ENCODE assay signal across 8 cellular contexts in genomic region chr1:151989131-151989868, GRCh38. TPM values are rescaled to one million over a fixed set of nuclear protein-coding genes. Genes with fewer than 3 reads are reported as not detected.
DNase-seq lines count a peak whose midpoint lies in the region; ATAC-seq and TF ChIP-seq lines count a peak whose summit lies in the region.

No MANE protein-coding gene starts in this region.

- DNase-seq in ELR (ENCODE audit: low read depth) (peak; percentile 93), myocyte (ENCODE audit: low read depth) (peak; percentile 84), GM19240 (ENCODE audit: insufficient read length, low spot score) (no peak), D341Med (ENCODE audit: low spot score) (no peak)
- no peak for DNase-seq in central memory CD8-positive, alpha-beta T cell (ENCODE audit: low spot score in 2 of 2)

- peak overlapping the region; percentile 44 for H3K4me3 Mint-ChIP-seq in central memory CD8-positive, alpha-beta T cell

- no peaks in the 10 kb centered on the region for H3K9me3 Mint-ChIP-seq in central memory CD8-positive, alpha-beta T cell

- H3K27ac Mint-ChIP-seq in central memory CD8-positive, alpha-beta T cell (ENCODE audit: low read depth), result peak overlapping the region; percentile 73

- no peaks in the 10 kb centered on the region for H3K27me3 Mint-ChIP-seq in central memory CD8-positive, alpha-beta T cell

- ATAC-seq in SK-N-SH treated with all-trans-retinoic acid at 6 μM for 48 hours (peak; percentile 54), GM21447 (IDR thresholded peaks at IDR 0.05; ENCODE audit: unreplicated experiment) (no peak), HG03565 (IDR thresholded peaks at IDR 0.05; ENCODE audit: unreplicated experiment) (no peak)
- no peak for ATAC-seq in central memory CD8-positive, alpha-beta T cell (replicated peaks; ENCODE audit: extremely low read depth, poor library complexity, severe bottlenecking)

- H3K36me3 Mint-ChIP-seq in central memory CD8-positive, alpha-beta T cell (ENCODE audit: insufficient read depth), result peaks cover 38% of the 10 kb centered on the region

- H3K4me1 Mint-ChIP-seq in central memory CD8-positive, alpha-beta T cell, result peaks cover 81% of the 10 kb centered on the region

TF ChIP-seq in SK-N-SH treated with all-trans-retinoic acid at 6 μM for 48 hours, 23 proteins besides CTCF, POLR2A, EP300 and RAD21:
- TF ChIP-seq TOX (CRISPR knock-in tag; IDR thresholded peaks at IDR 0.05; ENCODE audit: borderline replicate concordance) (no peak), TSHZ2 (CRISPR knock-in tag; IDR thresholded peaks at IDR 0.05) (no peak), ZNF565 (CRISPR knock-in tag; conservative IDR thresholded peaks at IDR 0.05; ENCODE audit: low read depth) (no peak), PPARA (CRISPR knock-in tag; IDR thresholded peaks at IDR 0.05; ENCODE audit: borderline replicate concordance) (no peak), ISL1 (CRISPR knock-in tag; IDR thresholded peaks at IDR 0.05) (no peak), CSDC2 (CRISPR knock-in tag; IDR thresholded peaks at IDR 0.05) (no peak)
TF ChIP-seq in SK-N-SH treated with all-trans-retinoic acid at 6 μM for 48 hours: peak in this region for 0.

RNA-seq across cellular contexts. Expression of gene S100A10, which starts 4.4 kb away (rescaled TPM):
- total RNA-seq in myocyte, result 31.6 and 36.0 TPM in 2 replicates
- polyA plus RNA-seq in myocyte (2012), result 328 TPM

RNA-seq across cellular contexts. Expression of gene S100A11, which starts 47.5 kb away (rescaled TPM):
- total RNA-seq in myocyte, result 227 and 251 TPM in 2 replicates
- 1,391 TPM for polyA plus RNA-seq in myocyte (2012)

Comparison
In these comparisons a context has a peak if more than half of its experiments do, and no peak if none do; other contexts are left out.
1. DNase-seq: peak in ELR (single experiment) and myocyte (single experiment); none in central memory CD8-positive, alpha-beta T cell (0 of 2), GM19240 (single experiment) and D341Med (single experiment).